Comparison of ENCODE assay signal across 17 cellular contexts in the genomic region with DNA sequence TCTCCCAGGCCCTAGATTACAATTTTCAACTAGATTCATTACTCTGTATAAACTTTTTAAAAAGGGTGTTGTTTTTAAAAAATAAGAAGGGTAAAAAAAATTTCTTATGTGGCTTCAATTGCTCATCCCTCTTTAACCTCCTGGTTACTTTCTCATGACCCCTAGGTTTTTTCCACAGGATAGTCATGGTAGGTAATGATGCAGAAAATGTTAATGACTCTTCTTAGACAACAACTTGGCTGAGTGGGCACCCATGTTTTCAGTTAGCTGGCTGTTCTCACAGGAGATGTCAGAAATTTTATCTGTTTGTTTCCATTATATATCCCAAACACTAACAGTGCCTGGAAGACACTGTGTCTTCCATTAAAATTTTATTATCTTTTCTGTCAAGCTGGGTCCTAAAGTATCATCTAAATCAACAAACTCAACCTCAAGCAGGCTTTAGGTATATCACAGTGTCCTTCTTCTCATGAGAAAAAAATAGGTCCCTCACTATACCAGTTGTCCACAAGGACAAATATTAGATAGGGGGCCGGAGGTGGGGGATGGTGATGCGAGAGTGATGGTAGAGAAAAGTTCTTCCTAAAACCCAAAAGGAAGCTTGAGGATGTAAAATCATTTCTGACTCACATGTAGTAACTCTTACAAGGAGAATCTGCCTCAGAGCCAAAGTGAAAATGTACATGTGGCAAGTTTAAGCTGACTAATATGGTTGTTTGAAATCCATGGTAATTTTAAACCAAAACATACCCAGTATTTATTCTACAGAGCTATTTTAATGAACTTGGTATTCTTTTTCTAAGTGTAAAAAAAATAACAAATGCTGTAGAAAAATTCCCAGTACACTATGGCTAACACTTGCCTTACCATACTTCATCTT. TPM values are rescaled to one million over a fixed set of nuclear protein-coding genes. Genes with fewer than 3 reads are reported as not detected.
DNase-seq lines count a peak whose midpoint lies in the region; ATAC-seq, FAIRE-seq and TF ChIP-seq lines count a peak whose summit lies in the region.
"Had no signal": no experiment of that assay in that cellular context is flagged by ENCODE, and none has a peak within 500 bp of the region (broad histone marks: within the 10 kb centered on the region; RNA-seq: fewer than 3 reads in every experiment).

No MANE protein-coding gene starts in this region.

- intact Hi-C loops in HepG2 (cut with micrococcal nuclease; ENCODE audit: unreplicated experiment): loop anchor here (5.0 kb wide), 1 partner anchor 210 kb away; no protein-coding TSS in a partner anchor
- intact Hi-C loops in right lobe of liver (cut with DNase I): no loop called here
- intact Hi-C loops in uterus (cut with DNase I; ENCODE audit: low total_unique reads): no loop called here

- CTCF ChIA-PET in HepG2 (lab: Yijun Ruan, JAX; ENCODE audit: low intra/inter-chr PET ratio, low total read pairs): no interaction called here

- in situ Hi-C loops in HepG2 (cut with HindIII; ENCODE audit: extremely low pct_ligation_motif_present, low pct_unique_long_range_greater_than_20kb): no loop called here
- in situ Hi-C loops in astrocyte of the cerebellum (cut with HindIII; ENCODE audit: low sequenced_read_pairs): no loop called here

- H3K9me3 ChIP-seq in HepG2 (ENCODE audit: low read length) (no peaks in the 10 kb centered on the region), right lobe of liver (no peaks in the 10 kb centered on the region), uterus (no peaks in the 10 kb centered on the region)

- no peak for DNase-seq in HepG2 (ENCODE audit: low spot score)
- DNase-seq in right lobe of liver: no peak
- peak; percentile 80 for DNase-seq in astrocyte of the cerebellum (ENCODE audit: low read depth)
- DNase-seq in glomerular visceral epithelial cell (ENCODE audit: extremely low spot score): peak; percentile 75
- DNase-seq in uterus: peak in 1 of 2 donors; percentile 28
- no peak for DNase-seq in mesothelial cell of epicardium (ENCODE audit: low spot score in 2 of 2, unreplicated experiment in 2 of 2)
- DNase-seq in stimulated activated CD8-positive, alpha-beta memory T cell treated with anti-CD3 and anti-CD28 coated beads, Interleukin-4, amount 100 ng/mL, for 48 hours: no peak
- no peak for DNase-seq in GOT3 (lab: John Stamatoyannopoulos, UW)
- DNase-seq: activated CD8-positive, alpha-beta memory T cell treated with anti-CD3 and anti-CD28 coated beads, Interleukin-2, amount 50 U/mL, for 4 hours; DND-41; left ventricle myocardium superior; MG63; NCI-H2107; WERI-Rb-1 had no signal

- TF ChIP-seq RAD21 in HepG2 (CRISPR knock-in tag; IDR thresholded peaks at IDR 0.05): no peak

- no peak overlapping the region for H3K4me3 ChIP-seq in HepG2 (replicated peaks in 1 of 3; ENCODE audit: insufficient read depth in 1 of 3, low read depth in 2 of 3, low read length in 3 of 3)
- H3K4me3 ChIP-seq in right lobe of liver: no peak overlapping the region
- no peak overlapping the region for H3K4me3 ChIP-seq in astrocyte of the cerebellum (ENCODE audit: low read depth, low read length)
- no peak overlapping the region for H3K4me3 ChIP-seq in uterus
- H3K4me3 ChIP-seq: MG63 had no signal

- POLR2A ChIA-PET in HepG2 (lab: Yijun Ruan, JAX): interaction anchor here (1.0 kb wide), 1 partner anchor 43 kb away, joined by 3 read pairs; a partner anchor contains a TSS

- no peak overlapping the region for H3K27ac ChIP-seq in HepG2 (ENCODE audit: extremely low read length, insufficient read depth, low read length)
- no peak overlapping the region for H3K27ac ChIP-seq in right lobe of liver
- peak overlapping the region; percentile 9 to 81 for H3K27ac ChIP-seq in uterus
- H3K27ac ChIP-seq: WERI-Rb-1 had no signal

- no peak overlapping the region for H3K4me3 Mint-ChIP-seq in mesothelial cell of epicardium
- H3K4me3 Mint-ChIP-seq: type B pancreatic cell had no signal

- no peak for FAIRE-seq in HepG2 (lab: Jason Lieb, UNC)
- FAIRE-seq: H1 had no signal

- H3K4me1 ChIP-seq in HepG2 (ENCODE audit: insufficient read depth, low read length) (peaks cover 40% of the 10 kb centered on the region), right lobe of liver (peaks cover 0 to 10% (median 0%) of the 10 kb centered on the region in 4 donors), uterus (no peaks in the 10 kb centered on the region)

- BruUV-seq in HepG2 (replicated peaks; lab: Mats Ljungman, UMichigan): no TSS peak

- H3K36me3 ChIP-seq in HepG2 (replicated peaks in 1 of 2; ENCODE audit: control insufficient read depth in 1 of 2, insufficient read depth in 2 of 2, low read length in 2 of 2) (peaks cover 5 to 21% of the 10 kb centered on the region in 2 experiments), right lobe of liver (no peaks in the 10 kb centered on the region), uterus (no peaks in the 10 kb centered on the region)
- H3K36me3 ChIP-seq: WERI-Rb-1 had no signal

- peaks cover 28% of the 10 kb centered on the region for H3K79me2 ChIP-seq in HepG2 (ENCODE audit: insufficient read depth, low read length)

- H4K20me1 ChIP-seq in HepG2 (ENCODE audit: insufficient read depth, low read length): peaks cover 21% of the 10 kb centered on the region

- ATAC-seq in HepG2 (no peak), right lobe of liver (no peak)
- ATAC-seq: left ventricle myocardium superior, SK-N-SH treated with all-trans-retinoic acid at 6 μM for 48 hours had no signal

- peaks cover 69% of the 10 kb centered on the region for H3K36me3 Mint-ChIP-seq in mesothelial cell of epicardium

- H2AFZ ChIP-seq in HepG2 (ENCODE audit: low read length): no peak overlapping the region

- TF ChIP-seq CTCF in HepG2 (CRISPR knock-in tag; IDR thresholded peaks at IDR 0.05) (no peak), right lobe of liver (IDR thresholded peaks at IDR 0.05) (no peak), astrocyte of the cerebellum (IDR thresholded peaks at IDR 0.05; ENCODE audit: low read depth, low read length, missing control alignments) (no peak), uterus (IDR thresholded peaks at IDR 0.05) (no peak), mesothelial cell of epicardium (IDR thresholded peaks at IDR 0.05; ENCODE audit: unreplicated experiment) (no peak)

- TF ChIP-seq EP300 in HepG2 (IDR thresholded peaks at IDR 0.05; ENCODE audit: low read depth in 2 of 2, low read length in 2 of 2) (no peak), HepG2 (CRISPR knock-in tag; IDR thresholded peaks at IDR 0.05; ENCODE audit: borderline replicate concordance) (no peak)

- H3K4me1 Mint-ChIP-seq in mesothelial cell of epicardium: no peaks in the 10 kb centered on the region

- peaks cover 40% of the 10 kb centered on the region for H3K9me3 Mint-ChIP-seq in mesothelial cell of epicardium

- WGBS in HepG2 (ENCODE audit: low lambda C conversion rate): 100% methylated on average over 2 of the region's 2 CpGs
- 90% methylated on average over 2 of the region's 2 CpGs for WGBS in right lobe of liver (ENCODE audit: insufficient coverage, low coverage, low lambda C conversion rate, missing lambda C conversion rate)

- no peaks in the 10 kb centered on the region for H3K27me3 Mint-ChIP-seq in mesothelial cell of epicardium (ENCODE audit: low read depth)
- H3K27me3 Mint-ChIP-seq: type B pancreatic cell had no signal

- no peak overlapping the region for H3K9ac ChIP-seq in HepG2 (ENCODE audit: insufficient read depth, low read depth, low read length)

- no peak for TF ChIP-seq POLR2A in HepG2 (IDR thresholded peaks at IDR 0.05; ENCODE audit: insufficient read depth in 1 of 2, low read depth in 2 of 2, low read length in 2 of 2)
- TF ChIP-seq POLR2A in right lobe of liver (IDR thresholded peaks at IDR 0.05): no peak
- no peak for TF ChIP-seq POLR2A in uterus (IDR thresholded peaks at IDR 0.05)

- H3K27ac Mint-ChIP-seq in mesothelial cell of epicardium: no peak overlapping the region
- H3K27ac Mint-ChIP-seq: type B pancreatic cell had no signal

- H3K4me2 ChIP-seq in HepG2 (ENCODE audit: low read depth, low read length): no peak overlapping the region

- H3K27me3 ChIP-seq in HepG2 (ENCODE audit: control insufficient read depth in 1 of 2, insufficient read depth in 2 of 2, low read length in 2 of 2) (no peaks in the 10 kb centered on the region), right lobe of liver (no peaks in the 10 kb centered on the region), uterus (no peaks in the 10 kb centered on the region)
- H3K27me3 ChIP-seq: MG63 had no signal

TF ChIP-seq in HepG2, 621 proteins besides CTCF, POLR2A, EP300 and RAD21:
- TF ChIP-seq RBM22 (optimal IDR thresholded peaks at IDR 0.05; ENCODE audit: low read length) (peak; percentile 54), ZNF749 (CRISPR knock-in tag; IDR thresholded peaks at IDR 0.05; ENCODE audit: borderline replicate concordance) (no peak)

RNA-seq across cellular contexts. Expression of a gene that starts 43.3 kb away (rescaled TPM):
- 65.4 and 107 TPM in 2 replicates for total RNA-seq in HepG2 (2016; rRNA removed; fragmentation: Illumina TruSeq; extraction: Trizol)
- 55.1 and 56.4 TPM in 2 replicates for total RNA-seq in HepG2 (2016; cell fraction: cytosol; rRNA removed; fragmentation: Illumina TruSeq; extraction: Trizol; ENCODE audit: low read depth)
- 58.2 and 109 TPM in 2 replicates for total RNA-seq in HepG2 (2016; cell fraction: insoluble cytoplasmic fraction; rRNA removed; fragmentation: Illumina TruSeq; extraction: Trizol)
- 31.2 and 40.2 TPM in 2 replicates for total RNA-seq in HepG2 (2016; cell fraction: membrane; rRNA removed; fragmentation: Illumina TruSeq; extraction: Trizol)
- 140 and 154 TPM in 2 replicates for total RNA-seq in HepG2 (2016; cell fraction: nucleus; rRNA removed; fragmentation: Illumina TruSeq; extraction: Trizol)
- polyA plus RNA-seq in HepG2 (2011; rRNA removed): 117 and 161 TPM in 2 replicates
- 48.7 and 83.1 TPM in 2 replicates for polyA plus RNA-seq in HepG2 (2011; cell fraction: cytosol; rRNA removed)
- polyA plus RNA-seq in HepG2 (2011; cell fraction: nucleus; rRNA removed): 63.2 and 66.3 TPM in 2 replicates
- polyA plus RNA-seq in HepG2 (2012): 380 and 471 TPM in 2 replicates
- polyA plus RNA-seq in HepG2 (2016; cell fraction: cytosol; fragmentation: Illumina TruSeq; extraction: Trizol; ENCODE audit: low read depth): 4.4 and 5.3 TPM in 2 replicates
- polyA plus RNA-seq in HepG2 (2016; cell fraction: insoluble cytoplasmic fraction; fragmentation: Illumina TruSeq; extraction: Trizol; ENCODE audit: low read depth): 50.2 and 53.0 TPM in 2 replicates
- polyA plus RNA-seq in HepG2 (2016; cell fraction: membrane; fragmentation: Illumina TruSeq; extraction: Trizol; ENCODE audit: low read depth): 12.8 and 17.0 TPM in 2 replicates
- polyA plus RNA-seq in HepG2 (2016; cell fraction: nucleus; fragmentation: Illumina TruSeq; extraction: Trizol; ENCODE audit: insufficient read depth, low read depth): 140 and 144 TPM in 2 replicates
- polyA minus RNA-seq in HepG2 (2011; rRNA and poly(A)+ RNA removed; ENCODE audit: low replicate concordance): 4.7 and 59.2 TPM in 2 replicates
- 147 and 173 TPM in 2 replicates for polyA minus RNA-seq in HepG2 (2011; cell fraction: cytosol; rRNA and poly(A)+ RNA removed)
- 370 and 469 TPM in 2 replicates for polyA minus RNA-seq in HepG2 (2011; cell fraction: nucleus; rRNA and poly(A)+ RNA removed)
- 100 to 1,000 TPM in 1 of 6 experiments, 10 to 100 TPM in 5; 22.7 to 196 (median 57.6) TPM for total RNA-seq in right lobe of liver
- total RNA-seq in uterus: 10 to 100 TPM; 23.5 to 83.2 (median 45.7) TPM
- total RNA-seq in mesothelial cell of epicardium: 83.2 to 86.6 TPM (median 86.0 TPM) in 3 replicates

Comparison
In these comparisons a context has a peak if more than half of its experiments do, and no peak if none do; other contexts are left out.
1. DNase-seq: peak in astrocyte of the cerebellum (single experiment) and glomerular visceral epithelial cell (single experiment); none in HepG2 (single experiment), right lobe of liver (0 of 3), mesothelial cell of epicardium (0 of 2), stimulated activated CD8-positive, alpha-beta memory T cell treated with anti-CD3 and anti-CD28 coated beads, Interleukin-4, amount 100 ng/mL, for 48 hours (single experiment) and GOT3 (single experiment).
2. H3K27ac ChIP-seq: peak in uterus (2 of 2); none in HepG2 (single experiment) and right lobe of liver (0 of 3).